Comparison of ENCODE assay signal across 15 cellular contexts in genomic region chr21:38325761-38326420, GRCh38.
"Had no signal": no experiment of that assay in that cellular context is flagged by ENCODE, and none has a peak within 500 bp of the region (broad histone marks: within the 10 kb centered on the region; RNA-seq: fewer than 3 reads in every experiment).

No MANE protein-coding gene starts in this region.

- H3K9me3 Mint-ChIP-seq: activated naive CD8-positive, alpha-beta T cell treated with anti-CD3 and anti-CD28 coated beads, Interleukin-2, amount 50 U/mL, for 24 hours; activated T-helper 1 cell treated with anti-CD3 and anti-CD28 coated beads, Interleukin-12 subunit alpha, Interleukin-12 subunit beta, Interleukin-2, Interleukin-4 antibody, amounts not matched to agents 30 ng/mL and 10 ng/mL and 1 ng/mL, durations not matched to agents 14 hours and 24 hours and 36 hours; memory B cell; neural progenitor cell; T-helper 2 cell treated with Interferon-gamma antibody and Interleukin-4, amounts not matched to agents 5 μg/mL and 100 μg/mL, for 36 hours had no signal

- H3K36me3 ChIP-seq: ascending aorta, neural progenitor cell, right lobe of liver, spleen, stomach had no signal

- H3K27me3 ChIP-seq: ascending aorta, neural progenitor cell, right lobe of liver, stomach, testis had no signal

- H3K4me3 ChIP-seq: ascending aorta, neural progenitor cell, psoas muscle, right lobe of liver, spleen, stomach, testis had no signal

- H3K27ac Mint-ChIP-seq: activated naive CD8-positive, alpha-beta T cell treated with anti-CD3 and anti-CD28 coated beads, Interleukin-2, amount 50 U/mL, for 24 hours; activated T-helper 1 cell treated with anti-CD3 and anti-CD28 coated beads, Interleukin-12 subunit alpha, Interleukin-12 subunit beta, Interleukin-2, Interleukin-4 antibody, amounts not matched to agents 30 ng/mL and 10 ng/mL and 1 ng/mL, durations not matched to agents 14 hours and 24 hours and 36 hours; memory B cell; neural progenitor cell; T-helper 2 cell treated with Interferon-gamma antibody and Interleukin-4, amounts not matched to agents 5 μg/mL and 100 μg/mL, for 36 hours had no signal

- H3K36me3 Mint-ChIP-seq: memory B cell, neural progenitor cell had no signal

- H3K4me3 Mint-ChIP-seq: activated naive CD8-positive, alpha-beta T cell treated with anti-CD3 and anti-CD28 coated beads, Interleukin-2, amount 50 U/mL, for 24 hours; activated T-helper 1 cell treated with anti-CD3 and anti-CD28 coated beads, Interleukin-12 subunit alpha, Interleukin-12 subunit beta, Interleukin-2, Interleukin-4 antibody, amounts not matched to agents 30 ng/mL and 10 ng/mL and 1 ng/mL, durations not matched to agents 14 hours and 24 hours and 36 hours; memory B cell; neural progenitor cell; T-helper 2 cell treated with Interferon-gamma antibody and Interleukin-4, amounts not matched to agents 5 μg/mL and 100 μg/mL, for 36 hours had no signal

- DNase-seq: activated CD4-positive, alpha-beta T cell treated with anti-CD3 and anti-CD28 coated beads, Interleukin-2, amount 50 U/mL, for 1 hour; activated naive CD8-positive, alpha-beta T cell treated with anti-CD3 and anti-CD28 coated beads, Interleukin-2, amount 50 U/mL, for 24 hours; hippocampal formation; left ventricle myocardium superior; psoas muscle; right lobe of liver; spleen; stomach; testis had no signal

- H3K9me3 ChIP-seq: ascending aorta, psoas muscle, right lobe of liver, spleen, stomach, testis had no signal

- H3K4me1 ChIP-seq: ascending aorta, psoas muscle had no signal

- H3K27ac ChIP-seq: ascending aorta, neural progenitor cell, psoas muscle, right lobe of liver, spleen, stomach, testis had no signal

- ATAC-seq: activated CD4-positive, CD25-positive, alpha-beta regulatory T cell treated with anti-CD3 and anti-CD28 coated beads, Interleukin-2, amount 50 U/mL, for 24 hours; activated naive CD8-positive, alpha-beta T cell treated with anti-CD3 and anti-CD28 coated beads, Interleukin-2, amount 50 U/mL, for 24 hours; left ventricle myocardium superior; psoas muscle had no signal

- H2AFZ ChIP-seq: neural progenitor cell had no signal

- H3K4me1 Mint-ChIP-seq: memory B cell had no signal
